ENCODE assay signal across 16 cellular contexts in the genomic region with DNA sequence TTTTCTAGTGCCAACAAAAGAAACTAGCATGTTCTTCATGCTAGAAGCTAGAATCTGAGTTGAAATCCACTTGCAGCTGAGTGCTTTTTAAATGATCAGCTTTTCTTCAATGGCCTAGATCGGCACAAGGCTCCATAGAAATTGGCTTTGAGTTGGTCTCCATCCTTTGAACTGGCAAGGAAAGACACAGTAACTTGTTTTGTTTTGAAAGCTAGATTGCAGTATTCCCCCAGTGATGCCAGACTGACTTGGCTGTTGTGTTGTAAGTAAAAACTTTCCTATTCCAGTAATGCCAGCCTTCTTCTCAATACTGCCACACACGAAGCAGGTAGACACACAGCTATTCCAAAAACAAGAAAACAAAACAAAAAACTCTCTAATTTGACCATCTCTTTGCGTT.
DNase-seq lines count a peak whose midpoint lies in the region; ATAC-seq and TF ChIP-seq lines count a peak whose summit lies in the region.
"Had no signal": no experiment of that assay in that cellular context is flagged by ENCODE, and none has a peak within 500 bp of the region (broad histone marks: within the 10 kb centered on the region; RNA-seq: fewer than 3 reads in every experiment).

No MANE protein-coding gene starts in this region.

- H4K20me1 ChIP-seq in IMR-90 (ENCODE audit: insufficient read depth, low read length): no peaks in the 10 kb centered on the region
- no peaks in the 10 kb centered on the region for H4K20me1 ChIP-seq in osteoblast (ENCODE audit: insufficient read depth, low read length)
- H4K20me1 ChIP-seq: BLaER1 had no signal

- H4K91ac ChIP-seq in IMR-90 (ENCODE audit: insufficient read depth, low read depth, low read length): peak overlapping the region; percentile 43

- H3K27ac ChIP-seq in IMR-90 (ENCODE audit: insufficient read depth, low read length) (no peak overlapping the region), gastroesophageal sphincter (no peak overlapping the region), osteoblast (ENCODE audit: low read depth, low read length) (no peak overlapping the region)
- H3K27ac ChIP-seq: BLaER1 had no signal

- H3K4me2 ChIP-seq in IMR-90 (ENCODE audit: low read depth, low read length) (no peak overlapping the region), osteoblast (ENCODE audit: insufficient read depth, low read length) (no peak overlapping the region)
- H3K4me2 ChIP-seq: BLaER1 had no signal

- peak overlapping the region; percentile 97 for H2BK20ac ChIP-seq in IMR-90 (ENCODE audit: low read depth, low read length)

- CTCF ChIA-PET in IMR-90 (lab: Yijun Ruan, JAX): interaction anchor here (1.1 to 1.4 kb wide), 2 partner anchors 11 to 18 kb away, joined by 3 to 5 read pairs; no protein-coding TSS in a partner anchor

- H3K79me1 ChIP-seq in IMR-90 (ENCODE audit: low read depth in 1 of 2, low read length in 2 of 2): peaks cover 3 to 16% of the 10 kb centered on the region in 2 experiments; a peak in 3 of 4 replicates

- TF ChIP-seq CTCF in IMR-90 (conservative IDR thresholded peaks at IDR 0.05; ENCODE audit: low read depth, low read length): no peak
- TF ChIP-seq CTCF in gastroesophageal sphincter (IDR thresholded peaks at IDR 0.05): no peak
- TF ChIP-seq CTCF in osteoblast (IDR thresholded peaks at IDR 0.05; ENCODE audit: extremely low read depth, low read depth, low read length): no peak

- no peak overlapping the region for H3K4me3 ChIP-seq in IMR-90 (ENCODE audit: insufficient read depth, low read depth, low read length)
- no peak overlapping the region for H3K4me3 ChIP-seq in gastroesophageal sphincter
- H3K4me3 ChIP-seq in osteoblast (ENCODE audit: insufficient read depth, low read length): no peak overlapping the region
- H3K4me3 ChIP-seq: BLaER1, HAP-1 had no signal

- peak overlapping the region; percentile 78 for H2AK5ac ChIP-seq in IMR-90 (ENCODE audit: low read depth, low read length)

- TF ChIP-seq EP300 in gastroesophageal sphincter (IDR thresholded peaks at IDR 0.05): no peak

- peak overlapping the region; percentile 97 for H2BK5ac ChIP-seq in IMR-90 (ENCODE audit: low read depth, low read length, poor library complexity, severe bottlenecking)

- BruUV-seq in IMR-90 (replicated peaks; lab: Mats Ljungman, UMichigan): no TSS peak

- H2AK9ac ChIP-seq in IMR-90 (replicated peaks; ENCODE audit: low read depth, low read length, poor library complexity): no peak overlapping the region

- TF ChIP-seq RAD21 in IMR-90 (IDR thresholded peaks at IDR 0.05; ENCODE audit: low read length): no peak

- peak overlapping the region; percentile 92 for H3K4ac ChIP-seq in IMR-90 (ENCODE audit: low read depth, low read length)

- H3K27me3 ChIP-seq in IMR-90 (ENCODE audit: control insufficient read depth, insufficient read depth, low read length): no peaks in the 10 kb centered on the region
- H3K27me3 ChIP-seq in gastroesophageal sphincter: no peaks in the 10 kb centered on the region
- H3K27me3 ChIP-seq in osteoblast (ENCODE audit: insufficient read depth, low read length): no peaks in the 10 kb centered on the region
- H3K27me3 ChIP-seq: BLaER1 had no signal

- no peaks in the 10 kb centered on the region for H3K79me2 ChIP-seq in osteoblast (ENCODE audit: insufficient read depth, low read length)

- H3K4me1 ChIP-seq in IMR-90 (ENCODE audit: control insufficient read depth, insufficient read depth, low read length) (peaks cover 13% of the 10 kb centered on the region), gastroesophageal sphincter (no peaks in the 10 kb centered on the region), osteoblast (ENCODE audit: insufficient read depth, low read length) (peaks cover 32% of the 10 kb centered on the region)
- H3K4me1 ChIP-seq: BLaER1, HAP-1 had no signal

- POLR2A ChIA-PET in IMR-90 (lab: Charles Lee; ENCODE audit: unreplicated experiment): no interaction called here

- H4K5ac ChIP-seq in IMR-90 (ENCODE audit: low read depth, low read length): peak overlapping the region; percentile 26; the same call in 1 of the 2 replicates

- WGBS in IMR-90 (ENCODE audit: extremely low coverage in 2 of 2, insufficient read length in 1 of 2), 2 experiments: 100% methylated on average over 1 of the region's 3 CpGs; no CpG with 5 or more reads in 1 of the 2 experiments
- WGBS in gastroesophageal sphincter (ENCODE audit: low coverage in 1 of 2), 2 donors: 62 to 100% methylated on average over 1 to 3 of the region's 3 CpGs

- no peak for ATAC-seq in IMR-90 (ENCODE audit: low read depth)
- no peak for ATAC-seq in gastroesophageal sphincter
- ATAC-seq: HepG2 had no signal

- TF ChIP-seq POLR2A in IMR-90 (IDR thresholded peaks at IDR 0.05; ENCODE audit: low read depth, low read length) (no peak), gastroesophageal sphincter (IDR thresholded peaks at IDR 0.05) (no peak)

- no peak overlapping the region for H3K9ac ChIP-seq in IMR-90 (ENCODE audit: low read depth, low read length)
- H3K9ac ChIP-seq: BLaER1 had no signal

- H3K9me3 ChIP-seq in IMR-90 (ENCODE audit: control insufficient read depth, insufficient read depth, low read length) (peaks cover 5% of the 10 kb centered on the region), gastroesophageal sphincter (peaks cover 0 to 12% (median 0%) of the 10 kb centered on the region in 3 donors), osteoblast (ENCODE audit: low read depth, low read length) (peaks cover 3% of the 10 kb centered on the region)
- H3K9me3 ChIP-seq: HAP-1 had no signal

- peak overlapping the region; percentile 80 for H3K23ac ChIP-seq in IMR-90 (ENCODE audit: low read depth, low read length)

- in situ Hi-C loops in IMR-90 (cut with MboI; ENCODE audit: low sequenced_read_pairs): no loop called here

- peaks cover 6% of the 10 kb centered on the region; the same call in 1 of the 2 replicates for H3K9me1 ChIP-seq in IMR-90 (ENCODE audit: insufficient read depth, low read length)

- peaks cover 1% of the 10 kb centered on the region for H3K36me3 ChIP-seq in IMR-90 (ENCODE audit: control insufficient read depth, insufficient read depth, low read length)
- H3K36me3 ChIP-seq in gastroesophageal sphincter: no peaks in the 10 kb centered on the region
- peaks cover 8% of the 10 kb centered on the region for H3K36me3 ChIP-seq in osteoblast (ENCODE audit: insufficient read depth, low read length)
- H3K36me3 ChIP-seq: BLaER1, HAP-1 had no signal

- H2AFZ ChIP-seq in IMR-90 (replicated peaks; ENCODE audit: low read length, poor library complexity): no peak overlapping the region
- no peak overlapping the region for H2AFZ ChIP-seq in osteoblast (ENCODE audit: low read length)

- peak overlapping the region; percentile 54; the same call in 1 of the 2 replicates for H3K18ac ChIP-seq in IMR-90 (ENCODE audit: low read depth, low read length)

- DNase-seq in IMR-90: no peak
- DNase-seq in cerebellum (ENCODE audit: low spot score): peak; percentile 6
- DNase-seq in medulla oblongata (ENCODE audit: extremely low spot score): peak; percentile 74
- peak; percentile 50 for DNase-seq in putamen (ENCODE audit: low spot score)
- DNase-seq in NCI-H2029 treated with DMSO at 0.1 percent for 48 hours (lab: John Stamatoyannopoulos, UW): no peak
- DNase-seq in osteoblast (ENCODE audit: insufficient read length, low spot score, missing footprints): no peak
- DNase-seq: ACHN; CD4-positive, alpha-beta memory T cell; DMS153; DMS79; GF-D8; GOT3 had no signal

- peak overlapping the region; percentile 6 to 62; a peak in 3 of 4 replicates for H4K8ac ChIP-seq in IMR-90 (ENCODE audit: low read depth in 2 of 2, low read length in 2 of 2)

- intact Hi-C loops in IMR-90 (cut with micrococcal nuclease): no loop called here

- peak overlapping the region; percentile 95 for H2BK120ac ChIP-seq in IMR-90 (ENCODE audit: low read depth, low read length)

- H3K56ac ChIP-seq in IMR-90 (ENCODE audit: extremely low read depth, insufficient read depth, low read length): no peak overlapping the region; the same call in 1 of the 2 replicates

- peak overlapping the region; percentile 87 for H3K14ac ChIP-seq in IMR-90 (replicated peaks; ENCODE audit: low read depth, low read length)

- dilution Hi-C loops in IMR-90 (cut with HindIII; ENCODE audit: low sequenced_read_pairs, unreplicated experiment): no loop called here

- H2BK15ac ChIP-seq in IMR-90 (ENCODE audit: low read depth, low read length): peak overlapping the region; percentile 92; the same call in 2 of the 3 replicates

TF ChIP-seq in IMR-90, 13 proteins besides CTCF, POLR2A, EP300 and RAD21 (continues in another document):
- no peak for TF ChIP-seq USF2 (IDR thresholded peaks at IDR 0.05; ENCODE audit: low read depth, low read length)
- TF ChIP-seq RFX5 (IDR thresholded peaks at IDR 0.05; ENCODE audit: low read depth, low read length): no peak
- TF ChIP-seq BHLHE40 (IDR thresholded peaks at IDR 0.05; ENCODE audit: low read depth, low read length): no peak
- TF ChIP-seq MXI1 (IDR thresholded peaks at IDR 0.05; ENCODE audit: borderline replicate concordance, low read depth, low read length): no peak
- TF ChIP-seq MAFK (IDR thresholded peaks at IDR 0.05; ENCODE audit: low read depth, low read length): no peak
- no peak for TF ChIP-seq RCOR1 (IDR thresholded peaks at IDR 0.05; ENCODE audit: insufficient replicate concordance, low read length)
- TF ChIP-seq SMC3 (IDR thresholded peaks at IDR 0.05; ENCODE audit: low read depth, low read length): no peak
- TF ChIP-seq CEBPB (IDR thresholded peaks at IDR 0.05; ENCODE audit: low read depth, low read length): no peak
- no peak for TF ChIP-seq NFE2L2 (IDR thresholded peaks at IDR 0.05; ENCODE audit: low read depth, low read length)
- TF ChIP-seq FOS (IDR thresholded peaks at IDR 0.05; ENCODE audit: low read depth, low read length): no peak
- no peak for TF ChIP-seq MAZ (IDR thresholded peaks at IDR 0.05; ENCODE audit: borderline replicate concordance, low read depth, low read length)
- TF ChIP-seq ELK1 (IDR thresholded peaks at IDR 0.05; ENCODE audit: borderline replicate concordance, low read depth, low read length): no peak

Comparison
In these comparisons a context has a peak if more than half of its experiments do, and no peak if none do; other contexts are left out.
1. DNase-seq: peak in cerebellum (single experiment), medulla oblongata (single experiment) and putamen (single experiment); none in IMR-90 (single experiment), NCI-H2029 treated with DMSO at 0.1 percent for 48 hours (single experiment) and osteoblast (single experiment).